Comparison of ENCODE assay signal across 14 cellular contexts in genomic region chr19:34960940-34961679, GRCh38. TPM values are rescaled to one million over a fixed set of nuclear protein-coding genes. Genes with fewer than 3 reads are reported as not detected.
DNase-seq lines count a peak whose midpoint lies in the region; ATAC-seq and TF ChIP-seq lines count a peak whose summit lies in the region.
"Had no signal": no experiment of that assay in that cellular context is flagged by ENCODE, and none has a peak within 500 bp of the region (broad histone marks: within the 10 kb centered on the region; RNA-seq: fewer than 3 reads in every experiment).

No MANE protein-coding gene starts in this region.

- peaks cover 4% of the 10 kb centered on the region for H3K4me1 ChIP-seq in mesendoderm (ENCODE audit: control insufficient read depth, low read depth, low read length)

- H3K23ac ChIP-seq in mesendoderm (ENCODE audit: low read length), result no peak overlapping the region

- H3K27ac Mint-ChIP-seq in activated CD8-positive, alpha-beta T cell treated with anti-CD3 and anti-CD28 coated beads, Interleukin-2, amount 10 ng/mL, durations not matched to agents 7 days and 5 days, result peak overlapping the region; percentile 86

- no peak overlapping the region for H4K5ac ChIP-seq in mesendoderm (ENCODE audit: low read length)

- H3K36me3 Mint-ChIP-seq in activated CD8-positive, alpha-beta T cell treated with anti-CD3 and anti-CD28 coated beads, Interleukin-2, amount 10 ng/mL, durations not matched to agents 7 days and 5 days (ENCODE audit: low read depth), result peaks cover 77% of the 10 kb centered on the region

- peak overlapping the region; percentile 19 for H2AK5ac ChIP-seq in mesendoderm (ENCODE audit: low read length)

- peak overlapping the region; percentile 54 for H3K56ac ChIP-seq in mesendoderm (ENCODE audit: low read length)

- H3K9ac ChIP-seq in mesendoderm (ENCODE audit: low read length), result no peak overlapping the region
- H3K9ac ChIP-seq: SK-N-SH had no signal

- no peak overlapping the region for H2BK15ac ChIP-seq in mesendoderm (replicated peaks; ENCODE audit: low read depth)

- DNase-seq in AG08396 (ENCODE audit: low spot score) (peak; percentile 13), ELR (ENCODE audit: low read depth) (peak; percentile 67), mesendoderm (no peak), NCI-H2171 treated with DMSO at 0.1 percent for 48 hours (lab: John Stamatoyannopoulos, UW) (no peak), NCI-H2029 treated with DMSO at 0.1 percent for 48 hours (lab: John Stamatoyannopoulos, UW) (no peak), HEK293T (ENCODE audit: extremely low spot score) (no peak)
- peak; percentile 15 for DNase-seq in activated CD8-positive, alpha-beta T cell treated with anti-CD3 and anti-CD28 coated beads, Interleukin-2, amount 10 ng/mL, durations not matched to agents 7 days and 5 days
- DNase-seq: activated B cell treated with CpG ODN at 0.5 μM for 24 hours; activated T-cell treated with anti-CD3 and anti-CD28 coated beads, Interleukin-2, amount 50 U/mL, for 1 hour; DMS79; NCI-H2171; SK-N-SH; tibial artery had no signal

- peaks cover 38% of the 10 kb centered on the region for H3K36me3 ChIP-seq in mesendoderm (ENCODE audit: control insufficient read depth, insufficient read depth, low read length)

- peaks cover 38% of the 10 kb centered on the region for H3K4me1 Mint-ChIP-seq in activated CD8-positive, alpha-beta T cell treated with anti-CD3 and anti-CD28 coated beads, Interleukin-2, amount 10 ng/mL, durations not matched to agents 7 days and 5 days (ENCODE audit: low read depth)

- peak overlapping the region; percentile 46 for H3K4me2 ChIP-seq in mesendoderm (ENCODE audit: low read length)

- no peak overlapping the region for H3K18ac ChIP-seq in mesendoderm (ENCODE audit: low read length)

- H3K4ac ChIP-seq in mesendoderm (ENCODE audit: low read depth, low read length), result no peak overlapping the region

- H3K79me1 ChIP-seq in mesendoderm (ENCODE audit: low read length), result peaks cover 39% of the 10 kb centered on the region

- no peak overlapping the region for H2BK5ac ChIP-seq in mesendoderm (ENCODE audit: low read length)

- H4K8ac ChIP-seq in mesendoderm (ENCODE audit: low read depth, low read length), result no peak overlapping the region

- peaks cover 63% of the 10 kb centered on the region for H3K9me3 Mint-ChIP-seq in activated CD8-positive, alpha-beta T cell treated with anti-CD3 and anti-CD28 coated beads, Interleukin-2, amount 10 ng/mL, durations not matched to agents 7 days and 5 days (ENCODE audit: insufficient read depth)

- CTCF ChIA-PET in activated CD8-positive, alpha-beta T cell treated with anti-CD3 and anti-CD28 coated beads, Interleukin-2, amount 10 ng/mL, durations not matched to agents 7 days and 5 days (lab: Charles Lee), result interaction anchor here (1.4 kb wide), 1 partner anchor 41 kb away, joined by 3 read pairs; no protein-coding TSS in a partner anchor
- CTCF ChIA-PET in HEK293T (lab: Yijun Ruan, JAX), result no interaction called here

- POLR2A ChIA-PET in activated CD8-positive, alpha-beta T cell treated with anti-CD3 and anti-CD28 coated beads, Interleukin-2, amount 10 ng/mL, durations not matched to agents 7 days and 5 days (lab: Charles Lee), result no interaction called here
- POLR2A ChIA-PET in HEK293T (lab: Yijun Ruan, JAX), result no interaction called here

- no peak overlapping the region for H2BK120ac ChIP-seq in mesendoderm (ENCODE audit: low read depth, low read length)

- ATAC-seq in activated CD8-positive, alpha-beta T cell treated with anti-CD3 and anti-CD28 coated beads, Interleukin-2, amount 10 ng/mL, durations not matched to agents 7 days and 5 days, result no peak
- no peak for ATAC-seq in GM19463 (IDR thresholded peaks at IDR 0.05; ENCODE audit: unreplicated experiment)

- no peak overlapping the region for H3K4me3 ChIP-seq in mesendoderm (ENCODE audit: low read length)
- H3K4me3 ChIP-seq: tibial artery had no signal

- no peaks in the 10 kb centered on the region for H3K27me3 ChIP-seq in mesendoderm (ENCODE audit: insufficient read depth, low read length, poor library complexity)
- H3K27me3 ChIP-seq: tibial artery had no signal

- no peaks in the 10 kb centered on the region for H3K27me3 Mint-ChIP-seq in activated CD8-positive, alpha-beta T cell treated with anti-CD3 and anti-CD28 coated beads, Interleukin-2, amount 10 ng/mL, durations not matched to agents 7 days and 5 days (ENCODE audit: low read depth)
- H3K27me3 Mint-ChIP-seq: activated B cell treated with CpG ODN at 0.5 μM for 24 hours had no signal

- no peak overlapping the region for H3K27ac ChIP-seq in mesendoderm (ENCODE audit: low read depth, low read length)
- H3K27ac ChIP-seq: tibial artery had no signal

- H3K4me3 Mint-ChIP-seq in activated CD8-positive, alpha-beta T cell treated with anti-CD3 and anti-CD28 coated beads, Interleukin-2, amount 10 ng/mL, durations not matched to agents 7 days and 5 days, result peak overlapping the region; percentile 92

- peaks cover 43% of the 10 kb centered on the region for H3K79me2 ChIP-seq in mesendoderm (ENCODE audit: control insufficient read depth, insufficient read depth, low read length)

- WGBS in mesendoderm (ENCODE audit: extremely low coverage, insufficient coverage, low lambda C conversion rate), result no CpG with 5 or more reads among the region's 12 CpGs

TF ChIP-seq in HEK293T, 16 proteins besides CTCF, POLR2A, EP300 and RAD21:
- no peak for TF ChIP-seq L3MBTL2 (conservative IDR thresholded peaks at IDR 0.05)
TF ChIP-seq in HEK293T: peak in this region for 0.

RNA-seq across cellular contexts. Expression of gene ZNF792, which starts 2.9 kb away (rescaled TPM):
- total RNA-seq in activated CD8-positive, alpha-beta T cell treated with anti-CD3 and anti-CD28 coated beads, Interleukin-2, amount 10 ng/mL, durations not matched to agents 7 days and 5 days, result 10 to 100 TPM; 13.7 to 14.2 TPM
- polyA plus RNA-seq in mesendoderm (2013, experiment 1 of 2), result 5.9 TPM
- polyA plus RNA-seq in mesendoderm (2013, experiment 2 of 2), result 5.5 TPM

RNA-seq across cellular contexts. Expression of gene ZNF30, which starts 34.4 kb away (rescaled TPM):
- total RNA-seq in activated CD8-positive, alpha-beta T cell treated with anti-CD3 and anti-CD28 coated beads, Interleukin-2, amount 10 ng/mL, durations not matched to agents 7 days and 5 days, result 1 to 10 TPM; 4.1 TPM
- 3.2 TPM for polyA plus RNA-seq in mesendoderm (2013, experiment 1 of 2)
- 3.3 TPM for polyA plus RNA-seq in mesendoderm (2013, experiment 2 of 2)

RNA-seq across cellular contexts. Expression of gene GRAMD1A, which starts 39.0 kb away (rescaled TPM):
- 10 to 100 TPM; 76.2 to 81.8 TPM for total RNA-seq in activated CD8-positive, alpha-beta T cell treated with anti-CD3 and anti-CD28 coated beads, Interleukin-2, amount 10 ng/mL, durations not matched to agents 7 days and 5 days
- polyA plus RNA-seq in mesendoderm (2013, experiment 1 of 2), result 97.4 TPM
- polyA plus RNA-seq in mesendoderm (2013, experiment 2 of 2), result 98.6 TPM

Comparison
In these comparisons a context has a peak if more than half of its experiments do, and no peak if none do; other contexts are left out.
1. DNase-seq: peak in AG08396 (single experiment), ELR (single experiment) and activated CD8-positive, alpha-beta T cell treated with anti-CD3 and anti-CD28 coated beads, Interleukin-2, amount 10 ng/mL, durations not matched to agents 7 days and 5 days (single experiment); none in mesendoderm (single experiment), NCI-H2171 treated with DMSO at 0.1 percent for 48 hours (single experiment), NCI-H2029 treated with DMSO at 0.1 percent for 48 hours (single experiment) and HEK293T (single experiment).